32 cellular contexts compared by ENCODE assay signal in the genomic region with DNA sequence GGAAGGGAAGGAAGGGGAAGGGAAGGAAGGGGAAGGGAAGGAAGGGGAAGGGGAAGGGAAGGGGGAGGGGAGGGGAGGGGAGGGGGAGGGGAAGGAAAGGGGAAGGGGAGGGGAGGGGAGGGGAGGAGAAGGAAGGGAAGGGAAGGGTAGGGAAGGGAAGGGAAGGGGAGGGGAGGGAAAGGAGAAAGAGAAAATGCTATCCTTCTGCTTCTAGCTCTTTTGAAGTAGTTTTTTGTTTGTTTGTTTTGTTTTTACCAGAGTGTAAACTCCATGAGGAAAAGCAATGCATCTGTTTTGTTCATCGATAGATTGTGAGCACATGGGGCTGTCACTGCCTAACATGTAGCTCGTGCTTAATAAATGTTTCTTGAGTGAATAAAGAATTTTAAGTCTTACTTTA.
"Had no signal": no experiment of that assay in that cellular context is flagged by ENCODE, and none has a peak within 500 bp of the region (broad histone marks: within the 10 kb centered on the region; RNA-seq: fewer than 3 reads in every experiment).

No MANE protein-coding gene starts in this region.

- H3K4me2 ChIP-seq: neural progenitor cell, smooth muscle cell had no signal

- FAIRE-seq: urothelium cell line had no signal

- H3K4me3 ChIP-seq: neural progenitor cell, ovary, psoas muscle, skin epidermis, smooth muscle cell, spleen, thoracic aorta, thyroid gland, tibial nerve, upper lobe of left lung, vagina had no signal

- ATAC-seq: naive thymus-derived CD8-positive, alpha-beta T cell; natural killer cell treated with Interleukin-12 subunit alpha and Interleukin-12 subunit beta and Interleukin-15 and Interleukin-18, amount 100 ng/mL, for 72 hours; psoas muscle; right cardiac atrium; sciatic nerve; stimulated activated memory B cell treated with anti-CD40 and anti-IgM and Interleukin-4, amounts not matched to agents 10 μg/mL and 1 μg/mL and 100 μg/mL, for 72 hours; stimulated activated naive CD8-positive, alpha-beta T cell treated with anti-CD3 and anti-CD28 coated beads, Interleukin-15, amount 100 ng/mL, for 72 hours; stimulated activated naive CD8-positive, alpha-beta T cell treated with anti-CD3 and anti-CD28 coated beads, Interleukin-15, Interleukin-2, amounts not matched to agents 100 U/mL and 50 U/mL, for 24 hours had no signal

- H2AFZ ChIP-seq: neural progenitor cell, parathyroid adenoma had no signal

- H3K27ac ChIP-seq: neural progenitor cell, ovary, parathyroid adenoma, psoas muscle, skin epidermis, spleen, thoracic aorta, thyroid gland, tibial nerve, upper lobe of left lung, vagina had no signal

- H3K36me3 ChIP-seq: neural progenitor cell, ovary, spleen, thoracic aorta, thyroid gland, tibial nerve, upper lobe of left lung, vagina had no signal

- DNase-seq: naive B cell; naive thymus-derived CD8-positive, alpha-beta T cell; nephron progenitor cell; occipital lobe; ovary; posterior cingulate gyrus; psoas muscle; right cardiac atrium; spleen; stimulated activated CD4-positive, alpha-beta T cell treated with anti-CD3 and anti-CD28 coated beads, Interleukin-12 subunit alpha, Interleukin-12 subunit beta, amount 100 ng/mL, for 4 hours; stimulated activated CD4-positive, alpha-beta T cell treated with anti-CD3 and anti-CD28 coated beads, Interleukin-1b, Interleukin-23, amount 100 ng/mL, for 48 hours; stimulated activated CD4-positive, alpha-beta T cell treated with anti-CD3 and anti-CD28 coated beads, Interleukin-4, amount 100 ng/mL, for 1 hour; stimulated activated CD4-positive, alpha-beta T cell treated with anti-CD3 and anti-CD28 coated beads, Interleukin-4, amount 100 ng/mL, for 4 hours; stimulated activated CD8-positive, alpha-beta memory T cell treated with anti-CD3 and anti-CD28 coated beads, Interleukin-4, amount 100 ng/mL, for 48 hours; stimulated activated naive CD4-positive, alpha-beta T cell; stimulated activated naive CD8-positive, alpha-beta T cell treated with anti-CD3 and anti-CD28 coated beads, Interleukin-15, amount 100 ng/mL, for 72 hours; stimulated activated naive CD8-positive, alpha-beta T cell treated with anti-CD3 and anti-CD28 coated beads, Interleukin-15, Interleukin-2, amounts not matched to agents 100 U/mL and 50 U/mL, for 24 hours; substantia nigra; thyroid gland; trophoblast cell; upper lobe of left lung had no signal

- H3K79me2 ChIP-seq: parathyroid adenoma had no signal

- H3K4me1 ChIP-seq: neural progenitor cell, parathyroid adenoma, psoas muscle, spleen, tibial nerve, upper lobe of left lung, vagina had no signal

- H3K9ac ChIP-seq: neural progenitor cell, parathyroid adenoma had no signal

- H3K9me3 ChIP-seq: ovary, psoas muscle, spleen, thoracic aorta, thyroid gland, tibial nerve, upper lobe of left lung, vagina had no signal

- H3K27me3 ChIP-seq: neural progenitor cell, ovary, spleen, thyroid gland, tibial nerve, upper lobe of left lung, vagina had no signal
